27 cellular contexts compared by ENCODE assay signal in genomic region chr17:82436601-82437324, GRCh38. TPM values are rescaled to one million over a fixed set of nuclear protein-coding genes. Genes with fewer than 3 reads are reported as not detected.
DNase-seq lines count a peak whose midpoint lies in the region; ATAC-seq and TF ChIP-seq lines count a peak whose summit lies in the region.
"Had no signal": no experiment of that assay in that cellular context is flagged by ENCODE, and none has a peak within 500 bp of the region (broad histone marks: within the 10 kb centered on the region; RNA-seq: fewer than 3 reads in every experiment).

No MANE protein-coding gene starts in this region.

- H3K36me3 Mint-ChIP-seq in MCF 10A (ENCODE audit: insufficient read depth, unreplicated experiment): no peaks in the 10 kb centered on the region
- H3K36me3 Mint-ChIP-seq: immature natural killer cell had no signal

- no peaks in the 10 kb centered on the region for H3K9me3 ChIP-seq in thyroid gland
- H3K9me3 ChIP-seq: breast epithelium, Peyer's patch had no signal

- H3K4me1 Mint-ChIP-seq in MCF 10A (ENCODE audit: insufficient read depth, unreplicated experiment): no peaks in the 10 kb centered on the region

- peaks cover 0 to 20% of the 10 kb centered on the region in 2 donors for H3K4me1 ChIP-seq in thyroid gland
- H3K4me1 ChIP-seq: breast epithelium had no signal

- no peak overlapping the region for H3K4me3 Mint-ChIP-seq in MCF 10A (ENCODE audit: unreplicated experiment)
- H3K4me3 Mint-ChIP-seq: activated CD4-positive, alpha-beta T cell treated with anti-CD3 and anti-CD28 coated beads for 36 hours; activated CD8-positive, alpha-beta T cell treated with anti-CD3 and anti-CD28 coated beads for 36 hours; activated naive CD4-positive, alpha-beta T cell treated with anti-CD3 and anti-CD28 coated beads, Interleukin-2, amount 10 ng/mL, durations not matched to agents 7 days and 5 days; GM23338; immature natural killer cell; nephron; stimulated activated naive CD8-positive, alpha-beta T cell treated with anti-CD3 and anti-CD28 coated beads, Interleukin-15, amount 100 ng/mL, for 72 hours had no signal

- in situ Hi-C loops in T47D (cut with HindIII; ENCODE audit: low pct_unique_long_range_greater_than_20kb, low sequenced_read_pairs): no loop called here

- no peak overlapping the region for H3K27ac Mint-ChIP-seq in MCF 10A (ENCODE audit: low read depth, unreplicated experiment)
- H3K27ac Mint-ChIP-seq: activated CD4-positive, alpha-beta T cell treated with anti-CD3 and anti-CD28 coated beads for 36 hours; activated CD8-positive, alpha-beta T cell treated with anti-CD3 and anti-CD28 coated beads for 36 hours; GM23338; nephron had no signal

- intact Hi-C loops in MCF 10A (cut with micrococcal nuclease) (no loop called here), thyroid gland (cut with DNase I) (no loop called here)

- WGBS in thyroid gland, 2 donors: 77 to 84% methylated on average over 21 to 27 of the region's 36 CpGs

- CTCF ChIA-PET in MCF 10A (lab: Yijun Ruan, JAX): no interaction called here

- DNase-seq in T47D (ENCODE audit: low read depth in 1 of 2, low spot score in 1 of 2) (peak; percentile 71 to 72), MCF 10A (ENCODE audit: unreplicated experiment) (no peak), LNCaP clone FGC (ENCODE audit: low read depth) (peak; percentile 37), left lobe of liver (ENCODE audit: low spot score) (peak; percentile 82), thyroid gland (peak; percentile 50 to 56), islet precursor cell (no peak), DMS79 treated with DMSO at 0.1 percent for 48 hours (lab: John Stamatoyannopoulos, UW) (no peak)
- DNase-seq: activated CD4-positive, alpha-beta T cell treated with anti-CD3 and anti-CD28 coated beads for 36 hours; activated CD8-positive, alpha-beta T cell treated with anti-CD3 and anti-CD28 coated beads for 36 hours; activated naive CD4-positive, alpha-beta T cell treated with anti-CD3 and anti-CD28 coated beads, Interleukin-2, amount 10 ng/mL, durations not matched to agents 7 days and 5 days; amygdala; effector memory CD4-positive, alpha-beta T cell; hypothalamus; immature natural killer cell; NCI-H748 treated with DMSO at 0.1 percent for 48 hours; Peyer's patch; retina; SHP77 treated with DMSO at 0.1 percent for 48 hours; stimulated activated CD4-positive, alpha-beta T cell treated with anti-CD3 and anti-CD28 coated beads, Interleukin-1b, Interleukin-23, amount 100 ng/mL, for 48 hours; stimulated activated naive CD8-positive, alpha-beta T cell treated with anti-CD3 and anti-CD28 coated beads, Interleukin-15, amount 100 ng/mL, for 72 hours; SW 1271 had no signal

- TF ChIP-seq CTCF in MCF 10A (IDR thresholded peaks at IDR 0.05; ENCODE audit: unreplicated experiment): no peak
- TF ChIP-seq CTCF in LNCaP clone FGC (IDR thresholded peaks at IDR 0.05; ENCODE audit: control insufficient read depth, extremely low read depth, insufficient read depth): no peak
- TF ChIP-seq CTCF in thyroid gland (IDR thresholded peaks at IDR 0.05): no peak

- no peak for TF ChIP-seq POLR2A in thyroid gland (IDR thresholded peaks at IDR 0.05)

- H3K4me3 ChIP-seq in LNCaP clone FGC (ENCODE audit: low read depth, low read length) (no peak overlapping the region), thyroid gland (replicated peaks in 1 of 3) (no peak overlapping the region)
- H3K4me3 ChIP-seq: breast epithelium, GM23338, Peyer's patch, smooth muscle cell had no signal

- H3K27me3 ChIP-seq in thyroid gland: no peaks in the 10 kb centered on the region
- H3K27me3 ChIP-seq: breast epithelium, Peyer's patch had no signal

- no peaks in the 10 kb centered on the region for H3K27me3 Mint-ChIP-seq in MCF 10A (ENCODE audit: insufficient read depth, unreplicated experiment)
- H3K27me3 Mint-ChIP-seq: activated CD4-positive, alpha-beta T cell treated with anti-CD3 and anti-CD28 coated beads for 36 hours; activated CD8-positive, alpha-beta T cell treated with anti-CD3 and anti-CD28 coated beads for 36 hours; activated naive CD4-positive, alpha-beta T cell treated with anti-CD3 and anti-CD28 coated beads, Interleukin-2, amount 10 ng/mL, durations not matched to agents 7 days and 5 days; stimulated activated naive CD8-positive, alpha-beta T cell treated with anti-CD3 and anti-CD28 coated beads, Interleukin-15, amount 100 ng/mL, for 72 hours had no signal

- ATAC-seq in left lobe of liver: peak; percentile 84
- ATAC-seq in HG03565 (IDR thresholded peaks at IDR 0.05; ENCODE audit: unreplicated experiment): no peak
- ATAC-seq: activated CD4-positive, alpha-beta T cell treated with anti-CD3 and anti-CD28 coated beads for 36 hours; activated CD8-positive, alpha-beta T cell treated with anti-CD3 and anti-CD28 coated beads for 36 hours; GM23338; stimulated activated naive CD8-positive, alpha-beta T cell treated with anti-CD3 and anti-CD28 coated beads, Interleukin-15, amount 100 ng/mL, for 72 hours had no signal

- POLR2A ChIA-PET in MCF 10A (lab: Yijun Ruan, JAX): interaction anchor here (0.7 kb wide), 1 partner anchor 71 kb away, joined by 3 read pairs; no protein-coding TSS in a partner anchor

- no peak overlapping the region for H3K27ac ChIP-seq in thyroid gland
- H3K27ac ChIP-seq: parathyroid adenoma, Peyer's patch had no signal

- no peaks in the 10 kb centered on the region for H3K9me3 Mint-ChIP-seq in MCF 10A (ENCODE audit: unreplicated experiment)
- H3K9me3 Mint-ChIP-seq: activated CD8-positive, alpha-beta T cell treated with anti-CD3 and anti-CD28 coated beads for 36 hours; activated naive CD4-positive, alpha-beta T cell treated with anti-CD3 and anti-CD28 coated beads, Interleukin-2, amount 10 ng/mL, durations not matched to agents 7 days and 5 days; GM23338; immature natural killer cell; nephron; stimulated activated naive CD8-positive, alpha-beta T cell treated with anti-CD3 and anti-CD28 coated beads, Interleukin-15, amount 100 ng/mL, for 72 hours had no signal

- no TSS peak for BruUV-seq in MCF 10A (replicated peaks; lab: Mats Ljungman, UMichigan)

- no peaks in the 10 kb centered on the region for H3K36me3 ChIP-seq in thyroid gland
- H3K36me3 ChIP-seq: breast epithelium had no signal

RNA-seq across cellular contexts. Expression of gene CYBC1, which starts 13.8 kb away (rescaled TPM):
- 38.0 and 45.4 TPM in 2 replicates for total RNA-seq in MCF 10A (2022)
- 35.5 TPM for total RNA-seq in left lobe of liver
- 10 to 100 TPM; 51.2 to 66.6 (median 53.6) TPM for total RNA-seq in thyroid gland

RNA-seq across cellular contexts. Expression of gene OGFOD3, which starts 18.4 kb away (rescaled TPM):
- total RNA-seq in MCF 10A (2022): 16.5 and 21.1 TPM in 2 replicates
- 18.4 TPM for total RNA-seq in left lobe of liver
- total RNA-seq in thyroid gland: 10 to 100 TPM; 46.5 to 57.5 (median 55.1) TPM

RNA-seq across cellular contexts. Expression of gene HEXD, which starts 18.6 kb away (rescaled TPM):
- total RNA-seq in MCF 10A (2022) (14.8 and 16.2 TPM in 2 replicates), left lobe of liver (44.3 TPM), thyroid gland (10 to 100 TPM; 33.2 to 72.7 (median 40.9) TPM)

RNA-seq across cellular contexts. Expression of gene NARF, which starts 21.8 kb away (rescaled TPM):
- total RNA-seq in MCF 10A (2022) (20.6 TPM in 2 replicates), left lobe of liver (22.5 TPM), thyroid gland (10 to 100 TPM; 47.5 to 69.7 (median 48.7) TPM)

Comparison
In these comparisons a context has a peak if more than half of its experiments do, and no peak if none do; other contexts are left out.
1. DNase-seq: peak in T47D (2 of 2), LNCaP clone FGC (single experiment), left lobe of liver (single experiment) and thyroid gland (2 of 2); none in MCF 10A (single experiment), islet precursor cell (single experiment) and DMS79 treated with DMSO at 0.1 percent for 48 hours (single experiment).